Comparison of ENCODE assay signal across 11 cellular contexts in the genomic region with DNA sequence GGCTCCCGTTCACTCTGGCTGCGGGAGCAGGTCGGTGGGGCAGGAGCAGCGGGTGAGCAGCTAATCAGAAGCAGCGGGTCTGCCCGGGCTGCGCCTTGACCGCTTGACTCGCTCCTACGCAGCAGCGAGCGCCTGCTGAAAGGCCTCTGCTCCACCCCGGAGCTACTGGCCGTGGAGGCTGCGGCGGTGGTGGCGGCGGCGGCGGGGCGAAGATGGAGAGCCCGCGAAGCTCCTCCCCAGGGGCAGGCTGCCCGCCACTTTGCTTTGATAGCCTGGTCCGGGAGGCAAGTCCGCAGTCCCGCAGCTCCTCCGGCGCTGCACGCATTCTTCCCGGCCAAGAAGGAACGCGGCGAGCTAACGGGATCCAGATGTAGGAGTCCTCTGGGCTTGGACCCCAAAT. TPM values are rescaled to one million over a fixed set of nuclear protein-coding genes. Genes with fewer than 3 reads are reported as not detected.
DNase-seq lines count a peak whose midpoint lies in the region; ATAC-seq and TF ChIP-seq lines count a peak whose summit lies in the region.
"Had no signal": no experiment of that assay in that cellular context is flagged by ENCODE, and none has a peak within 500 bp of the region (broad histone marks: within the 10 kb centered on the region; RNA-seq: fewer than 3 reads in every experiment).

No MANE protein-coding gene starts in this region.

- H3K4me1 ChIP-seq in tibial nerve, result peaks cover 0 to 25% (median 0%) of the 10 kb centered on the region in 4 donors

- no peak for TF ChIP-seq CTCF in dorsolateral prefrontal cortex (IDR thresholded peaks at IDR 0.05 in 54 of 56, conservative IDR thresholded peaks at IDR 0.05 in 2 of 56; ENCODE audit: low read depth in 1 of 56, partially characterized antibody in 56 of 56)
- no peak for TF ChIP-seq CTCF in tibial nerve (IDR thresholded peaks at IDR 0.05)

- ATAC-seq in HG02763 (IDR thresholded peaks at IDR 0.05; ENCODE audit: unreplicated experiment), result no peak

- DNase-seq in DMS79 treated with DMSO at 0.1 percent for 48 hours (lab: John Stamatoyannopoulos, UW) (peak; percentile 8), DMS79 (lab: John Stamatoyannopoulos, UW) (no peak), dorsolateral prefrontal cortex (peak in 3 of 10 donors; percentile 15 to 60 (median 15)), kidney tubule cell (ENCODE audit: low spot score) (peak; percentile 15), tibial nerve (ENCODE audit: low spot score in 2 of 2) (no peak), UCSD-AML1 (lab: John Stamatoyannopoulos, UW; ENCODE audit: unreplicated experiment) (no peak), OCI-M1 (lab: John Stamatoyannopoulos, UW) (no peak)
- DNase-seq: NCI-H1105 treated with DMSO at 0.1 percent for 48 hours had no signal

- H3K27me3 ChIP-seq in dorsolateral prefrontal cortex, result peaks cover 0 to 88% (median 26%) of the 10 kb centered on the region in 45 donors
- peaks cover 0 to 11% of the 10 kb centered on the region in 2 donors for H3K27me3 ChIP-seq in tibial nerve

- no peaks in the 10 kb centered on the region for H3K36me3 ChIP-seq in tibial nerve

- no peaks in the 10 kb centered on the region for H3K9me3 ChIP-seq in tibial nerve

- intact Hi-C loops in dorsolateral prefrontal cortex (cut with DNase I), result no loop called here

- no peak for TF ChIP-seq EP300 in tibial nerve (IDR thresholded peaks at IDR 0.05)

- H3K27ac ChIP-seq in dorsolateral prefrontal cortex (peak overlapping the region in 7 of 59 donors; percentile 10 to 71 (median 28)), tibial nerve (peak overlapping the region in 3 of 4 donors; percentile 65 to 78 (median 72))
- H3K27ac ChIP-seq: 22Rv1, VCaP had no signal

- TF ChIP-seq POLR2A in tibial nerve (IDR thresholded peaks at IDR 0.05), result no peak

- peak overlapping the region in 52 of 59 donors; percentile 12 to 56 (median 38) for H3K4me3 ChIP-seq in dorsolateral prefrontal cortex
- peak overlapping the region in 1 of 4 donors; percentile 29 for H3K4me3 ChIP-seq in tibial nerve

- WGBS in tibial nerve, 2 donors, result 6 to 27% methylated on average over 3 to 32 of the region's 35 CpGs

RNA-seq across cellular contexts. Expression of a gene that starts 36.7 kb away (rescaled TPM):
- total RNA-seq in dorsolateral prefrontal cortex (10 to 100 TPM; 38.6 to 97.7 (median 68.0) TPM), tibial nerve (10 to 100 TPM; 22.8 to 45.0 (median 32.7) TPM)

Comparison
In these comparisons a context has a peak if more than half of its experiments do, and no peak if none do; other contexts are left out.
1. DNase-seq: peak in DMS79 treated with DMSO at 0.1 percent for 48 hours (single experiment) and kidney tubule cell (single experiment); none in DMS79 (single experiment), tibial nerve (0 of 2), UCSD-AML1 (single experiment) and OCI-M1 (single experiment).